In genomic region chr21:32330784-32331311, GRCh38 we compare ENCODE assay signal across 22 cellular contexts. TPM values are rescaled to one million over a fixed set of nuclear protein-coding genes. Genes with fewer than 3 reads are reported as not detected.
DNase-seq lines count a peak whose midpoint lies in the region; ATAC-seq and TF ChIP-seq lines count a peak whose summit lies in the region.
"Had no signal": no experiment of that assay in that cellular context is flagged by ENCODE, and none has a peak within 500 bp of the region (broad histone marks: within the 10 kb centered on the region; RNA-seq: fewer than 3 reads in every experiment).

No MANE protein-coding gene starts in this region.

- CTCF ChIA-PET in T-cell (lab: Charles Lee) = no interaction called here

- WGBS in GM23248 (ENCODE audit: low coverage in 1 of 2, low lambda C conversion rate in 2 of 2, missing lambda C conversion rate in 2 of 2), 2 experiments = 97 to 100% methylated on average over 4 of the region's 4 CpGs

- H3K9me2 ChIP-seq in GM23248 (ENCODE audit: insufficient read depth) = no peaks in the 10 kb centered on the region

- H3K4me2 ChIP-seq in GM23248 (ENCODE audit: unreplicated experiment) = no peak overlapping the region

- no peak overlapping the region for H3K9ac ChIP-seq in GM23248

- no peak for TF ChIP-seq CTCF in glutamatergic neuron (IDR thresholded peaks at IDR 0.05; ENCODE audit: partially characterized antibody, unreplicated experiment)

- H3K9me3 Mint-ChIP-seq in glutamatergic neuron (ENCODE audit: unreplicated experiment) = peaks cover 13% of the 10 kb centered on the region
- H3K9me3 Mint-ChIP-seq in T-cell = no peaks in the 10 kb centered on the region

- H4K20me1 ChIP-seq in GM23248 (ENCODE audit: insufficient read depth) = no peaks in the 10 kb centered on the region

- H3K4me1 Mint-ChIP-seq in glutamatergic neuron (ENCODE audit: low read depth, unreplicated experiment) (peaks cover 47% of the 10 kb centered on the region), T-cell (no peaks in the 10 kb centered on the region)

- no peak overlapping the region for H2AFZ ChIP-seq in GM23248

- no peak for ATAC-seq in T-cell (replicated peaks in 1 of 4)
- ATAC-seq: left ventricle myocardium superior had no signal

- peaks cover 21% of the 10 kb centered on the region for H3K36me3 Mint-ChIP-seq in glutamatergic neuron (ENCODE audit: unreplicated experiment)
- peaks cover 96% of the 10 kb centered on the region for H3K36me3 Mint-ChIP-seq in T-cell

- peak overlapping the region; percentile 2 for H3K27ac Mint-ChIP-seq in glutamatergic neuron (ENCODE audit: unreplicated experiment)
- H3K27ac Mint-ChIP-seq in T-cell = no peak overlapping the region
- H3K27ac Mint-ChIP-seq: activated B cell treated with CpG ODN at 0.5 μM for 24 hours; IgD-negative memory B cell; T-helper 2 cell treated with Interferon-gamma antibody and Interleukin-4, amounts not matched to agents 5 μg/mL and 100 μg/mL, for 36 hours had no signal

- intact Hi-C loops in posterior vena cava (cut with DNase I) = no loop called here

- no peaks in the 10 kb centered on the region for H3K27me3 ChIP-seq in GM23248 (replicated peaks; ENCODE audit: insufficient read depth)

- no peak overlapping the region for H3K4me3 ChIP-seq in GM23248
- H3K4me3 ChIP-seq: prostate gland had no signal

- H3K4me1 ChIP-seq in GM23248 (ENCODE audit: insufficient read depth) = peaks cover 43% of the 10 kb centered on the region
- H3K4me1 ChIP-seq: Caco-2, prostate gland had no signal

- DNase-seq in GM23248 (no peak), NCI-H748 (lab: John Stamatoyannopoulos, UW; ENCODE audit: unreplicated experiment) (peak; percentile 45), glutamatergic neuron (no peak), posterior vena cava (ENCODE audit: low spot score) (peak; percentile 13), D341Med (ENCODE audit: low spot score) (no peak), glomerular visceral epithelial cell (ENCODE audit: extremely low spot score) (no peak), T-cell (no peak)
- DNase-seq in stimulated activated CD4-positive, alpha-beta T cell treated with anti-CD3 and anti-CD28 coated beads, Interleukin-4, amount 100 ng/mL, for 4 hours = no peak
- DNase-seq: activated B cell treated with CpG ODN at 0.5 μM for 24 hours; activated CD8-positive, alpha-beta memory T cell treated with anti-CD3 and anti-CD28 coated beads for 24 hours; Caco-2; left ventricle myocardium superior; NCI-H2029; NCI-H524 treated with DMSO at 0.1 percent for 48 hours; SIG-M5; stimulated activated CD4-positive, alpha-beta T cell treated with anti-CD3 and anti-CD28 coated beads, Interleukin-12 subunit alpha, Interleukin-12 subunit beta, amount 100 ng/mL, for 4 hours; stimulated activated naive CD4-positive, alpha-beta T cell had no signal

- H3K27me3 Mint-ChIP-seq in glutamatergic neuron (ENCODE audit: unreplicated experiment) (peaks cover 16% of the 10 kb centered on the region), T-cell (no peaks in the 10 kb centered on the region)
- H3K27me3 Mint-ChIP-seq: activated B cell treated with CpG ODN at 0.5 μM for 24 hours, IgD-negative memory B cell had no signal

- peaks cover 30% of the 10 kb centered on the region for H3K79me2 ChIP-seq in GM23248 (ENCODE audit: insufficient read depth)

- POLR2A ChIA-PET in T-cell (lab: Charles Lee) = no interaction called here

- H3F3A ChIP-seq in GM23248 (ENCODE audit: insufficient read depth) = peaks cover 58% of the 10 kb centered on the region

- H3K9me3 ChIP-seq in GM23248 (ENCODE audit: low read depth) = no peaks in the 10 kb centered on the region
- H3K9me3 ChIP-seq: Caco-2, prostate gland had no signal

- H3K36me3 ChIP-seq in GM23248 (ENCODE audit: low read depth) = peaks cover 45% of the 10 kb centered on the region

- H3K4me3 Mint-ChIP-seq in glutamatergic neuron (ENCODE audit: unreplicated experiment) = no peak overlapping the region
- H3K4me3 Mint-ChIP-seq in T-cell = no peak overlapping the region
- H3K4me3 Mint-ChIP-seq: activated B cell treated with CpG ODN at 0.5 μM for 24 hours; IgD-negative memory B cell; T-helper 2 cell treated with Interferon-gamma antibody and Interleukin-4, amounts not matched to agents 5 μg/mL and 100 μg/mL, for 36 hours had no signal

- H3K27ac ChIP-seq in GM23248 = 0 out of 2 replicates have a peak overlapping the region, but pooled peaks have one; percentile 88
- H3K27ac ChIP-seq: prostate gland had no signal

- in situ Hi-C loops in GM23248 (cut with MboI) = no loop called here

RNA-seq across cellular contexts. Expression of gene MRAP, which starts 32.2 kb away (rescaled TPM):
- total RNA-seq in GM23248 (2014; rRNA removed; shearing (Covaris generic)) = not detected in 2 replicates
- not detected in 2 replicates for polyA plus RNA-seq in GM23248 (2016; fragmentation: Nextera tagmentation; extraction: Ambion mirVana)
- total RNA-seq in glutamatergic neuron (ENCODE audit: unreplicated experiment) (not detected), posterior vena cava (under 1 TPM in 1 of 2 donors, not detected in 1; 0.33 TPM), T-cell (not detected)
- total RNA-seq: activated B cell treated with CpG ODN at 0.5 μM for 24 hours, Caco-2, myocyte, OCI-LY7 had no signal
- polyA plus RNA-seq: IgD-negative memory B cell had no signal

RNA-seq across cellular contexts. Expression of gene MIS18A, which starts 52.0 kb away (rescaled TPM):
- total RNA-seq in GM23248 (2014; rRNA removed; shearing (Covaris generic)) = 2.8 and 6.7 TPM in 2 replicates
- 11.9 and 12.6 TPM in 2 replicates for polyA plus RNA-seq in GM23248 (2016; fragmentation: Nextera tagmentation; extraction: Ambion mirVana)
- total RNA-seq in glutamatergic neuron (ENCODE audit: unreplicated experiment) = 12.6 TPM
- total RNA-seq in posterior vena cava = 1 to 10 TPM; 3.8 to 4.3 TPM
- 1 to 10 TPM; 4.5 to 10.0 (median 9.5) TPM for total RNA-seq in T-cell

Comparison
In these comparisons a context has a peak if more than half of its experiments do, and no peak if none do; other contexts are left out.
1. DNase-seq: peak in NCI-H748 (single experiment) and posterior vena cava (single experiment); none in GM23248 (single experiment), glutamatergic neuron (single experiment), D341Med (single experiment), glomerular visceral epithelial cell (single experiment), T-cell (0 of 34) and stimulated activated CD4-positive, alpha-beta T cell treated with anti-CD3 and anti-CD28 coated beads, Interleukin-4, amount 100 ng/mL, for 4 hours (0 of 2).